ENCODE assay signal across 19 cellular contexts in genomic region chr7:35268953-35269352, GRCh38. TPM values are rescaled to one million over a fixed set of nuclear protein-coding genes. Genes with fewer than 3 reads are reported as not detected.
DNase-seq lines count a peak whose midpoint lies in the region; ATAC-seq and TF ChIP-seq lines count a peak whose summit lies in the region.
"Had no signal": no experiment of that assay in that cellular context is flagged by ENCODE, and none has a peak within 500 bp of the region (broad histone marks: within the 10 kb centered on the region; RNA-seq: fewer than 3 reads in every experiment).

No MANE protein-coding gene starts in this region.

- POLR2A ChIA-PET in OCI-LY7 (lab: Charles Lee) (no interaction called here), GM10248 (lab: Yijun Ruan, JAX) (no interaction called here)

- no peaks in the 10 kb centered on the region for H3K79me2 ChIP-seq in OCI-LY7 (ENCODE audit: insufficient read depth, low read depth, low read length)

- H3K4me3 ChIP-seq in OCI-LY7 (ENCODE audit: low read depth, low read length, poor library complexity, severe bottlenecking): no peak overlapping the region
- H3K4me3 ChIP-seq: GM12878, SK-N-MC had no signal

- H3K4me2 ChIP-seq in OCI-LY7 (ENCODE audit: low read length): no peak overlapping the region

- no peak for TF ChIP-seq CTCF in OCI-LY7 (conservative IDR thresholded peaks at IDR 0.05; ENCODE audit: low read length)
- no peak for TF ChIP-seq CTCF in GM10248 (IDR thresholded peaks at IDR 0.05; ENCODE audit: control extremely low read depth, extremely low read depth, low read depth, missing control alignments)

- in situ Hi-C loops in ACHN (cut with HindIII; ENCODE audit: low pct_ligation_motif_present, low pct_unique_long_range_greater_than_20kb, low sequenced_read_pairs): no loop called here

- CTCF ChIA-PET in OCI-LY7 (lab: Charles Lee; ENCODE audit: unreplicated experiment): interaction anchor here (0.6 kb wide), 1 partner anchor 19 kb away, joined by 3 read pairs; no protein-coding TSS in a partner anchor
- CTCF ChIA-PET in GM10248 (lab: Yijun Ruan, JAX): no interaction called here

- no peaks in the 10 kb centered on the region for H4K20me1 ChIP-seq in OCI-LY7 (ENCODE audit: insufficient read depth, low read length)

- peak overlapping the region; percentile 17; the same call in 1 of the 2 replicates for H2AFZ ChIP-seq in OCI-LY7 (ENCODE audit: low read length)

- H3K27ac ChIP-seq in OCI-LY7 (ENCODE audit: low read depth, low read length, poor library complexity, severe bottlenecking): no peak overlapping the region
- H3K27ac ChIP-seq: SK-N-MC had no signal

- no peaks in the 10 kb centered on the region for H3K9me3 ChIP-seq in OCI-LY7 (ENCODE audit: low read length)

- BruUV-seq in OCI-LY7 (replicated peaks; lab: Mats Ljungman, UMichigan): no TSS peak

- no peak for ATAC-seq in GM18498 (IDR thresholded peaks at IDR 0.05; ENCODE audit: unreplicated experiment)
- ATAC-seq: GM12878, PC-3, T-cell had no signal

- no peaks in the 10 kb centered on the region for H3K36me3 ChIP-seq in OCI-LY7 (ENCODE audit: insufficient read depth, low read length)

- DNase-seq in NCI-H1092 treated with DMSO at 0.1 percent for 48 hours (lab: John Stamatoyannopoulos, UW) (peak; percentile 18), NCI-H1092 (lab: John Stamatoyannopoulos, UW) (no peak), NCI-H1694 treated with DMSO at 0.1 percent for 48 hours (lab: John Stamatoyannopoulos, UW) (peak; percentile 41), OCI-LY7 (ENCODE audit: low spot score) (no peak), myocyte (ENCODE audit: low read depth) (peak; percentile 55), ACHN (no peak), GM10248 (ENCODE audit: extremely low spot score) (no peak)
- DNase-seq: 8988T; C1 segment of cervical spinal cord; DMS53; HCEC 1CT; NCI-H1417 treated with DMSO at 0.1 percent for 48 hours; NCI-H446 treated with DMSO at 0.1 percent for 48 hours; NK-92 treated with Interleukin-12 subunit alpha and Interleukin-12 subunit beta, amount 100 ng/mL, for 24 hours; PC-3; T-cell had no signal

- no peaks in the 10 kb centered on the region for H3K9me2 ChIP-seq in OCI-LY7 (ENCODE audit: insufficient read depth, low read length)

- intact Hi-C loops in OCI-LY7 (cut with micrococcal nuclease; ENCODE audit: unreplicated experiment): no loop called here

- peaks cover 7% of the 10 kb centered on the region for H3K4me1 ChIP-seq in OCI-LY7 (ENCODE audit: insufficient read depth, low read length, poor library complexity, severe bottlenecking)

RNA-seq across cellular contexts. Expression of gene TBX20, which starts 15.1 kb away (rescaled TPM):
- 2.6 and 3.0 TPM in 2 replicates for total RNA-seq in OCI-LY7 (2014; rRNA removed; shearing (Covaris generic))
- total RNA-seq in OCI-LY7 (2022) (6.0 and 7.6 TPM in 2 replicates), myocyte (not detected in 2 replicates)
- polyA plus RNA-seq in myocyte (2012): not detected
- total RNA-seq: GM12878 had no signal
- polyA plus RNA-seq: GM12878 had no signal

Comparison
In these comparisons a context has a peak if more than half of its experiments do, and no peak if none do; other contexts are left out.
1. DNase-seq: peak in NCI-H1092 treated with DMSO at 0.1 percent for 48 hours (single experiment), NCI-H1694 treated with DMSO at 0.1 percent for 48 hours (single experiment) and myocyte (single experiment); none in NCI-H1092 (single experiment), OCI-LY7 (single experiment), ACHN (single experiment) and GM10248 (single experiment).